Comparison of ENCODE assay signal across 2 cellular contexts in the genomic region with DNA sequence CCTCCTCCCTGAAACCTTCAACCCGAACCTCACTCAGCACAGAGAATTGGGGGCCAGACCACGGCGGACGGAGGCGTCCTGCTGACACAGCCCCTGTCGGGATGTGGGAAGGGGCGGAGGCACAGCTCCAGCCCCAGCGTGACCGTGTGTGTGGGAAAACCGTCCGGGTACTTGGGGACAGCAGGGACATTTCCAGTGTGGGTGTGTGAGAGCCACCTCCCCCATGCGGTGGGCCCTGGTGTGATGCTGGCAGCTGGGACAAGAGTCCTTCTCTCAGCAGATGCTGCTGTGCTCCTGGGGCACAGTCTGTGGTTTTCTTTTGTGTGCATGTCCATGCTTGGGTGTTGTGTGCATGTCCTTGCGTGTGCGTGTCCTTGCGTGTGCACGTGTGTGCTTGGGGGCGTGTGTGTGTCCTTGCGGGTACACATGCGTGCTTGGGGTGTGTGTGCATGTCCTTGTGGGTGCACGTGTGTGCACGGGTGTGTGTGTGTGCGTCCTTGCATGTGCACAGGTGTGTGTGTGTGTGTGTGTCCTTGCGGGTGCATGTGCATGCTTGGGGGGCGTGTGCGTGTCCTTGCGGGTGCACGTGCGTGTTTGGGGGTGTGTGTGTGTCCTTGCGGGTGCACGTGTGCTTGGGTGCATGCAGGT.
TF ChIP-seq lines count a peak whose summit lies in the region.

No MANE protein-coding gene starts in this region.

TF ChIP-seq in HCT116, 20 proteins besides CTCF, POLR2A, EP300 and RAD21:
- TF ChIP-seq CBX3 (IDR thresholded peaks at IDR 0.05; ENCODE audit: low read depth) = no peak
- TF ChIP-seq REST (IDR thresholded peaks at IDR 0.05; ENCODE audit: low read depth) = no peak
- no peak for TF ChIP-seq FOSL1 (IDR thresholded peaks at IDR 0.05; ENCODE audit: low read depth)
- no peak for TF ChIP-seq TCF7L2 (IDR thresholded peaks at IDR 0.05; ENCODE audit: borderline replicate concordance, extremely low read depth, insufficient read depth, insufficient read length)
- no peak for TF ChIP-seq ZFX (IDR thresholded peaks at IDR 0.05)
- TF ChIP-seq EZH2phosphoT487 (IDR thresholded peaks at IDR 0.05; ENCODE audit: borderline replicate concordance) = no peak

TF ChIP-seq in H1, 55 proteins besides CTCF, POLR2A, EP300 and RAD21:
- TF ChIP-seq SUZ12 (IDR thresholded peaks at IDR 0.05; ENCODE audit: low read length) = no peak
- no peak for TF ChIP-seq ATF3 (IDR thresholded peaks at IDR 0.05; ENCODE audit: insufficient read depth, low read depth, low read length)
- TF ChIP-seq NANOG (IDR thresholded peaks at IDR 0.05; ENCODE audit: insufficient read depth, low read depth, low read length, poor library complexity, severe bottlenecking) = no peak
- TF ChIP-seq CHD7 (IDR thresholded peaks at IDR 0.05; ENCODE audit: insufficient replicate concordance, low read length) = no peak
- no peak for TF ChIP-seq TAF1 (IDR thresholded peaks at IDR 0.05; ENCODE audit: low read depth, low read length)
- no peak for TF ChIP-seq BCL11A (IDR thresholded peaks at IDR 0.05; ENCODE audit: low read depth in 2 of 2, low read length in 2 of 2)
- TF ChIP-seq, protein P1, sequence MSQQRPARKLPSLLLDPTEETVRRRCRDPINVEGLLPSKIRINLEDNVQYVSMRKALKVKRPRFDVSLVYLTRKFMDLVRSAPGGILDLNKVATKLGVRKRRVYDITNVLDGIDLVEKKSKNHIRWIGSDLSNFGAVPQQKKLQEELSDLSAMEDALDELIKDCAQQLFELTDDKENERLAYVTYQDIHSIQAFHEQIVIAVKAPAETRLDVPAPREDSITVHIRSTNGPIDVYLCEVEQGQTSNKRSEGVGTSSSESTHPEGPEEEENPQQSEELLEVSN (IDR thresholded peaks at IDR 0.05) = no peak
- TF ChIP-seq HDAC2 (IDR thresholded peaks at IDR 0.05; ENCODE audit: borderline replicate concordance in 1 of 2, low read depth in 2 of 2, low read length in 2 of 2) = no peak
- no peak for TF ChIP-seq CHD1 (IDR thresholded peaks at IDR 0.05; ENCODE audit: low read depth, low read length)
